32 cellular contexts compared by ENCODE assay signal in the genomic region with DNA sequence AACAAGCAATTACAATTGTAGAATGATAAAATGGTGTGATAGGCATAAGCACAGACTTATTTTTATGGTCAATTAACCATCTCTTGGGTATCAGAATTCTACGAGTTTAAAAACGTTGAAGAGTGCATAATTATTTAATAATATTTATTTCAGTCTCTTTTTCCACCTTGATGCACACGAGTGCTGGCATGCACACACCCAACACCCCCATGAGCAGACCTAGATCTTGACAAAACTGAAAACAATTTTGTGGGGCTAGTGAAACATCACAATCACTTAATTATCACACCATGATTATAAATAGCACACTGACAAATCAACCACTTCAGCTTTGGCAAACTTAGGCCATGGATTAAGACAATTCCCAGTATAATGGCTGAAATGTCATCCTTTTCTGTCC.
"Had no signal": no experiment of that assay in that cellular context is flagged by ENCODE, and none has a peak within 500 bp of the region (broad histone marks: within the 10 kb centered on the region; RNA-seq: fewer than 3 reads in every experiment).

No MANE protein-coding gene starts in this region.

- H3K36me3 ChIP-seq: adrenal gland, breast epithelium, SJSA1 had no signal

- H3K9me3 ChIP-seq: adrenal gland, body of pancreas, breast epithelium, SJSA1, SK-N-SH had no signal

- H3K9ac ChIP-seq: KMS-11, SK-N-SH had no signal

- ATAC-seq: activated naive CD4-positive, alpha-beta T cell treated with anti-CD3 and anti-CD28 coated beads, Interleukin-2, amount 50 U/mL, for 72 hours; activated T-cell treated with anti-CD3 and anti-CD28 coated beads, Interleukin-2, amount 50 U/mL, for 4 hours; body of pancreas; Panc1; T-cell; T-helper 17 cell had no signal

- FAIRE-seq: astrocyte had no signal

- DNase-seq: activated B cell treated with CpG ODN at 0.5 μM for 24 hours; activated CD4-positive, alpha-beta memory T cell treated with anti-CD3 and anti-CD28 coated beads for 36 hours; activated CD4-positive, alpha-beta T cell treated with anti-CD3 and anti-CD28 coated beads for 4 hours; activated CD4-positive, alpha-beta T cell treated with anti-CD3 and anti-CD28 coated beads, Interleukin-2, amount 50 U/mL, for 1 hour; activated CD4-positive, CD25-positive, alpha-beta regulatory T cell treated with anti-CD3 and anti-CD28 coated beads, Interleukin-2, amount 50 U/mL, for 72 hours; activated CD8-positive, alpha-beta memory T cell treated with anti-CD3 and anti-CD28 coated beads, Interleukin-2, amount 50 U/mL, for 4 hours; activated gamma-delta T cell treated with Interleukin-2 at 50 U/mL for 16 hours; activated naive CD4-positive, alpha-beta T cell treated with anti-CD3 and anti-CD28 coated beads for 36 hours; activated T-cell treated with anti-CD3 and anti-CD28 coated beads for 4 hours; activated T-cell treated with anti-CD3 and anti-CD28 coated beads, Interleukin-2, amount 50 U/mL, for 4 hours; adrenal gland; body of pancreas; NCI-H1092 treated with DMSO at 0.1 percent for 48 hours; NCI-H1417 treated with DMSO at 0.1 percent for 48 hours; NCI-H187 treated with DMSO at 0.1 percent for 48 hours; NCI-H2081; NCI-H226; NCI-H446 treated with DMSO at 0.1 percent for 48 hours; NCI-H524 treated with DMSO at 0.1 percent for 48 hours; NCI-H748 treated with DMSO at 0.1 percent for 48 hours; NK-92 treated with Interleukin-12 subunit alpha and Interleukin-12 subunit beta, amount 100 ng/mL, for 24 hours; SHP77 treated with DMSO at 0.1 percent for 48 hours; SK-N-SH; T-cell; T-helper 17 cell had no signal

- H3K9me2 ChIP-seq: SK-N-SH had no signal

- H3K4me1 ChIP-seq: adrenal gland, body of pancreas, breast epithelium, SJSA1 had no signal

- H3K4me3 ChIP-seq: adrenal gland, body of pancreas, breast epithelium, SJSA1 had no signal

- H3K27ac ChIP-seq: adrenal gland, body of pancreas, breast epithelium, KMS-11, SJSA1, VCaP had no signal

- H3K27me3 ChIP-seq: adrenal gland, body of pancreas, breast epithelium, SJSA1 had no signal

- H3K4me2 ChIP-seq: KMS-11, SK-N-SH had no signal
